Comparison of ENCODE assay signal across 13 cellular contexts in genomic region chr14:51014086-51014485, GRCh38.
DNase-seq lines count a peak whose midpoint lies in the region; ATAC-seq, FAIRE-seq and TF ChIP-seq lines count a peak whose summit lies in the region.
"Had no signal": no experiment of that assay in that cellular context is flagged by ENCODE, and none has a peak within 500 bp of the region (broad histone marks: within the 10 kb centered on the region; RNA-seq: fewer than 3 reads in every experiment).

No MANE protein-coding gene starts in this region.

- intact Hi-C loops in sigmoid colon (cut with DNase I): no loop called here

- H3K9ac ChIP-seq in SK-N-SH: no peak overlapping the region

- H3K36me3 ChIP-seq in SK-N-SH (replicated peaks in 1 of 2; ENCODE audit: control insufficient read depth in 1 of 2, insufficient read depth in 2 of 2, low read length in 1 of 2) (peaks cover 0 to 4% of the 10 kb centered on the region in 2 experiments), sigmoid colon (no peaks in the 10 kb centered on the region)

- H3K4me2 ChIP-seq in SK-N-SH: no peak overlapping the region

- H3K9me3 ChIP-seq in SK-N-SH (no peaks in the 10 kb centered on the region), sigmoid colon (no peaks in the 10 kb centered on the region)

- H4K20me1 ChIP-seq in SK-N-SH (ENCODE audit: insufficient read depth): no peaks in the 10 kb centered on the region

- peak overlapping the region in 1 of 2 experiments; percentile 18; a peak in 2 of 4 replicates for H3K27ac ChIP-seq in SK-N-SH (ENCODE audit: low read depth in 2 of 2, low read length in 1 of 2)
- peak overlapping the region in 1 of 4 donors; percentile 33 for H3K27ac ChIP-seq in sigmoid colon

- 52% methylated on average over 2 of the region's 2 CpGs for WGBS in SK-N-SH (ENCODE audit: low lambda C conversion rate)
- 49 to 62% methylated on average over 2 of the region's 2 CpGs for WGBS in sigmoid colon, 2 donors

- CTCF ChIA-PET in SK-N-SH (lab: Yijun Ruan, JAX): interaction anchor here (0.6 kb wide), 1 partner anchor 60 kb away, joined by 3 read pairs; no protein-coding TSS in a partner anchor

- no peak for TF ChIP-seq RAD21 in SK-N-SH (IDR thresholded peaks at IDR 0.05; ENCODE audit: low read length)

- H3F3A ChIP-seq in SK-N-SH (replicated peaks; ENCODE audit: insufficient read depth): peaks cover 7% of the 10 kb centered on the region

- POLR2A ChIA-PET in SK-N-SH (lab: Yijun Ruan, JAX): no interaction called here

- TF ChIP-seq CTCF in SK-N-SH (IDR thresholded peaks at IDR 0.05) (no peak), fibroblast of the aortic adventitia (IDR thresholded peaks at IDR 0.05; ENCODE audit: insufficient read depth, low read length) (no peak), sigmoid colon (IDR thresholded peaks at IDR 0.05) (no peak), D721Med (IDR thresholded peaks at IDR 0.05; ENCODE audit: insufficient read depth, missing control alignments) (no peak)

- H3K27me3 ChIP-seq in SK-N-SH (ENCODE audit: insufficient read depth) (no peaks in the 10 kb centered on the region), sigmoid colon (no peaks in the 10 kb centered on the region)

- ATAC-seq in HG02571 (IDR thresholded peaks at IDR 0.05; ENCODE audit: unreplicated experiment): no peak
- ATAC-seq: naive thymus-derived CD8-positive, alpha-beta T cell had no signal

- no peak for TF ChIP-seq POLR2A in sigmoid colon (IDR thresholded peaks at IDR 0.05)

- H2AFZ ChIP-seq in SK-N-SH (ENCODE audit: low read depth): no peak overlapping the region

- H3K4me1 ChIP-seq in SK-N-SH (ENCODE audit: control insufficient read depth in 1 of 2, insufficient read depth in 2 of 2, low read depth in 1 of 2, low read length in 1 of 2) (peaks cover 4 to 12% of the 10 kb centered on the region in 2 experiments), sigmoid colon (peaks cover 0 to 20% (median 18%) of the 10 kb centered on the region in 4 donors)

- no peaks in the 10 kb centered on the region for H3K79me2 ChIP-seq in SK-N-SH (ENCODE audit: insufficient read depth)

- H3K4me3 ChIP-seq in SK-N-SH (ENCODE audit: low read depth in 2 of 2, low read length in 1 of 2) (no peak overlapping the region), fibroblast of the aortic adventitia (ENCODE audit: low read depth, low read length) (no peak overlapping the region), sigmoid colon (no peak overlapping the region)

- FAIRE-seq in D721Med (lab: Jason Lieb, UNC): no peak

- DNase-seq in Daoy (ENCODE audit: low read depth) (peak; percentile 69), SK-N-SH (no peak), fibroblast of the aortic adventitia (ENCODE audit: low read depth) (peak; percentile 96), sigmoid colon (peak; percentile 74), GOT3 (lab: John Stamatoyannopoulos, UW) (no peak), HUDEP-2 (lab: John Stamatoyannopoulos, UW; ENCODE audit: unreplicated experiment in 76 of 76) (no peak), D721Med (ENCODE audit: insufficient read length, low spot score) (no peak)
- DNase-seq: activated CD4-positive, CD25-positive, alpha-beta regulatory T cell; DMS153; naive thymus-derived CD8-positive, alpha-beta T cell; NCI-H2227 treated with DMSO at 0.1 percent for 48 hours; SHP77 treated with DMSO at 0.1 percent for 48 hours had no signal

- no peaks in the 10 kb centered on the region for H3K9me2 ChIP-seq in SK-N-SH

- TF ChIP-seq EP300 in SK-N-SH (IDR thresholded peaks at IDR 0.05; ENCODE audit: borderline replicate concordance in 1 of 2, low read depth in 1 of 2, low read length in 1 of 2) (no peak), sigmoid colon (IDR thresholded peaks at IDR 0.05) (no peak)

TF ChIP-seq in SK-N-SH, 30 proteins besides CTCF, POLR2A, EP300 and RAD21:
- no peak for TF ChIP-seq GABPA (IDR thresholded peaks at IDR 0.05; ENCODE audit: low read depth)
- TF ChIP-seq ELF1 (IDR thresholded peaks at IDR 0.05): no peak
- peak; percentile 10; the same call in 1 of the 2 replicates for TF ChIP-seq FOSL2 (IDR thresholded peaks at IDR 0.05; ENCODE audit: borderline replicate concordance, low read depth)
- no peak for TF ChIP-seq TAF1 (IDR thresholded peaks at IDR 0.05; ENCODE audit: borderline replicate concordance, low read depth, low read length)
- 0 out of 2 replicates have a peak, but pooled peaks have one; percentile 9 for TF ChIP-seq PBX3 (IDR thresholded peaks at IDR 0.05)

Comparison
In these comparisons a context has a peak if more than half of its experiments do, and no peak if none do; other contexts are left out.
1. DNase-seq: peak in Daoy (single experiment), fibroblast of the aortic adventitia (single experiment) and sigmoid colon (single experiment); none in SK-N-SH (single experiment), GOT3 (single experiment), HUDEP-2 (0 of 76) and D721Med (single experiment).